ENCODE assay signal across 21 cellular contexts in genomic region chr7:136953386-136953785, GRCh38.
DNase-seq lines count a peak whose midpoint lies in the region; ATAC-seq and TF ChIP-seq lines count a peak whose summit lies in the region.
"Had no signal": no experiment of that assay in that cellular context is flagged by ENCODE, and none has a peak within 500 bp of the region (broad histone marks: within the 10 kb centered on the region; RNA-seq: fewer than 3 reads in every experiment).

No MANE protein-coding gene starts in this region.

- H3K4me3 Mint-ChIP-seq in CD4-positive, alpha-beta T cell: no peak overlapping the region
- H3K4me3 Mint-ChIP-seq: effector memory CD8-positive, alpha-beta T cell; nephron had no signal

- no peak for ATAC-seq in CD4-positive, alpha-beta T cell (ENCODE audit: poor library complexity)
- ATAC-seq in HG03095 (IDR thresholded peaks at IDR 0.05; ENCODE audit: unreplicated experiment) (no peak), aorta (ENCODE audit: low FRiP score) (no peak)
- ATAC-seq: effector memory CD8-positive, alpha-beta T cell; gastrocnemius medialis had no signal

- H3K36me3 Mint-ChIP-seq in CD4-positive, alpha-beta T cell (ENCODE audit: low read depth): no peaks in the 10 kb centered on the region

- peaks cover 12% of the 10 kb centered on the region for H3K9me3 Mint-ChIP-seq in CD4-positive, alpha-beta T cell
- H3K9me3 Mint-ChIP-seq: nephron had no signal

- intact Hi-C loops in CD4-positive, alpha-beta T cell (cut with DNase I, micrococcal nuclease): no loop called here
- intact Hi-C loops in aorta (cut with DNase I): no loop called here

- DNase-seq in AG04450 (ENCODE audit: low read depth, low spot score) (peak; percentile 34), HCEC 1CT (peak; percentile 66), astrocyte of the spinal cord (ENCODE audit: low read depth, low spot score) (peak; percentile 50), kidney glomerular epithelial cell (lab: John Stamatoyannopoulos, UW) (peak; percentile 43), NCI-H2107 (lab: John Stamatoyannopoulos, UW) (no peak), aorta (no peak)
- DNase-seq in CD4-positive, alpha-beta T cell: no peak
- DNase-seq: activated CD4-positive, alpha-beta T cell treated with anti-CD3 and anti-CD28 coated beads for 4 hours; activated naive CD4-positive, alpha-beta T cell; effector memory CD8-positive, alpha-beta T cell; gastrocnemius medialis; GF-D8; NCI-H2081; NCI-H526 treated with DMSO at 0.1 percent for 48 hours; uterus had no signal

- H3K27ac Mint-ChIP-seq in CD4-positive, alpha-beta T cell: no peak overlapping the region
- H3K27ac Mint-ChIP-seq: effector memory CD8-positive, alpha-beta T cell; nephron had no signal

- CTCF ChIA-PET in AG04450 (lab: Charles Lee): no interaction called here
- CTCF ChIA-PET in CD4-positive, alpha-beta T cell (lab: Charles Lee): no interaction called here

- POLR2A ChIA-PET in AG04450 (lab: Yijun Ruan, JAX): interaction anchor here (0.6 to 0.9 kb wide), 2 partner anchors 73 to 137 kb away, joined by 3 to 4 read pairs; no protein-coding TSS in a partner anchor
- POLR2A ChIA-PET in CD4-positive, alpha-beta T cell (lab: Charles Lee): no interaction called here

- in situ Hi-C loops in astrocyte of the spinal cord (cut with HindIII; ENCODE audit: low sequenced_read_pairs): no loop called here

- 58 to 71% methylated on average over 3 of the region's 3 CpGs for WGBS in aorta, 2 donors

- no peaks in the 10 kb centered on the region for H3K4me1 ChIP-seq in aorta (ENCODE audit: control insufficient read depth in 1 of 2, insufficient read depth in 2 of 2, low read length in 2 of 2)
- H3K4me1 ChIP-seq: breast epithelium, gastrocnemius medialis, HAP-1, uterus had no signal

- no peaks in the 10 kb centered on the region for H3K4me1 Mint-ChIP-seq in CD4-positive, alpha-beta T cell (ENCODE audit: low read depth)

- H3K36me3 ChIP-seq in aorta (ENCODE audit: control insufficient read depth in 1 of 2, insufficient read depth in 2 of 2, low read length in 1 of 2): no peaks in the 10 kb centered on the region
- H3K36me3 ChIP-seq: breast epithelium, gastrocnemius medialis, HAP-1, uterus had no signal

- peak overlapping the region; percentile 33 for H3K27ac ChIP-seq in AG04450 (ENCODE audit: low read depth, low read length)
- no peak overlapping the region for H3K27ac ChIP-seq in CD4-positive, alpha-beta T cell (ENCODE audit: low read depth, low read length)
- no peak overlapping the region for H3K27ac ChIP-seq in aorta (ENCODE audit: low read depth in 1 of 2, low read length in 2 of 2)
- H3K27ac ChIP-seq: breast epithelium, gastrocnemius medialis, SK-N-MC, uterus had no signal

- TF ChIP-seq CTCF in AG04450 (IDR thresholded peaks at IDR 0.05; ENCODE audit: low read depth, low read length): no peak
- TF ChIP-seq CTCF in astrocyte of the spinal cord (IDR thresholded peaks at IDR 0.05; ENCODE audit: low read depth, low read length): no peak
- TF ChIP-seq CTCF in CD4-positive, alpha-beta T cell (IDR thresholded peaks at IDR 0.05): no peak

- no peaks in the 10 kb centered on the region for H3K27me3 Mint-ChIP-seq in CD4-positive, alpha-beta T cell
- H3K27me3 Mint-ChIP-seq: effector memory CD8-positive, alpha-beta T cell had no signal

- H3K4me3 ChIP-seq in AG04450 (ENCODE audit: low read depth, low read length) (no peak overlapping the region), astrocyte of the spinal cord (ENCODE audit: low read depth, low read length) (no peak overlapping the region), aorta (ENCODE audit: low read length in 2 of 2) (no peak overlapping the region)
- H3K4me3 ChIP-seq: breast epithelium, gastrocnemius medialis, HAP-1, lung, SK-N-MC, uterus had no signal

- no peaks in the 10 kb centered on the region for H3K9me3 ChIP-seq in AG04450 (ENCODE audit: control insufficient read depth, insufficient read depth, low read length)
- no peaks in the 10 kb centered on the region for H3K9me3 ChIP-seq in CD4-positive, alpha-beta T cell (ENCODE audit: control insufficient read depth, low read length)
- peaks cover 3% of the 10 kb centered on the region for H3K9me3 ChIP-seq in aorta (ENCODE audit: control insufficient read depth, low read length)
- H3K9me3 ChIP-seq: breast epithelium, gastrocnemius medialis, HAP-1, uterus had no signal

- no peaks in the 10 kb centered on the region for H3K27me3 ChIP-seq in AG04450 (ENCODE audit: control insufficient read depth, insufficient read depth, low read length)
- H3K27me3 ChIP-seq in CD4-positive, alpha-beta T cell (ENCODE audit: control insufficient read depth, insufficient read depth, low read length): no peaks in the 10 kb centered on the region
- H3K27me3 ChIP-seq in aorta (ENCODE audit: control insufficient read depth in 1 of 2, insufficient read depth in 2 of 2, low read length in 1 of 2): no peaks in the 10 kb centered on the region
- H3K27me3 ChIP-seq: breast epithelium, gastrocnemius medialis, uterus had no signal

Comparison
In these comparisons a context has a peak if more than half of its experiments do, and no peak if none do; other contexts are left out.
1. DNase-seq: peak in AG04450 (single experiment), HCEC 1CT (single experiment), astrocyte of the spinal cord (single experiment) and kidney glomerular epithelial cell (single experiment); none in CD4-positive, alpha-beta T cell (0 of 10), NCI-H2107 (single experiment) and aorta (0 of 2).